In the genomic region with DNA sequence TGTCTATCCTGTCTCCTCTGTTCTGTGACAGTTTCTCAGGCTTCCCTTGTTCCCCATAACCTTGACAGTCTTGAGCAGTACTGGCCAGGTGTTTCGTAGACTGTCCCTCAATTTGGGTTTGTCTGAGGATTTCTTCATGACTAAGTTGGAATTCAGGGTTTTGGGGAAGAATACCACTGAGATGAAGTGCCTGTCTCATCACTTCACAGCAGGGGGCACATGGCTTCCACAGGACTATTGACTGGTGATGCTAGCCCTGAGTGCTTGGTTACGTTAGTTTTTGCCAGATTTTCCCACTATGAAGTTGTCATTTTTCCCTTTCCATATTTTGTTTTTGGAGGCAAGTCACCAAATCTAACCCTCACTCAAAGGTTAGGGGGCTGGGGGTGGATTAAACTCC, we compare ENCODE assay signal across 14 cellular contexts. TPM values are rescaled to one million over a fixed set of nuclear protein-coding genes. Genes with fewer than 3 reads are reported as not detected.
DNase-seq lines count a peak whose midpoint lies in the region; ATAC-seq and TF ChIP-seq lines count a peak whose summit lies in the region.
"Had no signal": no experiment of that assay in that cellular context is flagged by ENCODE, and none has a peak within 500 bp of the region (broad histone marks: within the 10 kb centered on the region; RNA-seq: fewer than 3 reads in every experiment).

No MANE protein-coding gene starts in this region.

- in situ Hi-C loops in mammary epithelial cell (cut with MboI; ENCODE audit: low sequenced_read_pairs in 2 of 2) = loop anchor here in 1 of 2 donors (25.0 kb wide), 1 partner anchor 705 kb away; the partner anchor contains the start of gene TTC22

- no peaks in the 10 kb centered on the region for H3K4me1 ChIP-seq in DND-41 (ENCODE audit: insufficient read depth, low read length)
- no peaks in the 10 kb centered on the region for H3K4me1 ChIP-seq in mammary epithelial cell (ENCODE audit: insufficient read depth, low read length)
- no peaks in the 10 kb centered on the region for H3K4me1 ChIP-seq in liver (ENCODE audit: control insufficient read depth in 4 of 4, insufficient read depth in 4 of 4, low read length in 3 of 4)
- H3K4me1 ChIP-seq in spleen = peaks cover 0 to 4% (median under 1%) of the 10 kb centered on the region in 6 donors

- no TSS peak for BruUV-seq in mammary epithelial cell (replicated peaks; lab: Mats Ljungman, UMichigan)

- TF ChIP-seq RAD21 in liver (IDR thresholded peaks at IDR 0.05) = peak; percentile 17 to 29

- no peak overlapping the region for H3K9ac ChIP-seq in DND-41 (ENCODE audit: low read depth, low read length)
- H3K9ac ChIP-seq in mammary epithelial cell (ENCODE audit: insufficient read depth, low read length) = no peak overlapping the region
- H3K9ac ChIP-seq in liver (ENCODE audit: low read depth in 1 of 2, low read length in 2 of 2) = no peak overlapping the region

- intact Hi-C loops in mammary epithelial cell (cut with micrococcal nuclease) (no loop called here), posterior cingulate gyrus (cut with DNase I) (no loop called here), spleen (cut with DNase I; ENCODE audit: low total_unique reads) (no loop called here)

- no peak for ATAC-seq in DND-41 (ENCODE audit: insufficient read depth, low read depth)
- ATAC-seq in GM18909 (IDR thresholded peaks at IDR 0.05; ENCODE audit: poor library complexity, unreplicated experiment) = no peak

- no peak overlapping the region for H3K27ac ChIP-seq in DND-41 (ENCODE audit: low read length)
- no peak overlapping the region for H3K27ac ChIP-seq in mammary epithelial cell (ENCODE audit: insufficient read depth, low read depth, low read length)
- H3K27ac ChIP-seq in liver (ENCODE audit: low read depth in 1 of 2, low read length in 2 of 2) = no peak overlapping the region
- H3K27ac ChIP-seq in spleen = no peak overlapping the region
- H3K27ac ChIP-seq: SJSA1 had no signal

- H4K20me1 ChIP-seq in DND-41 (ENCODE audit: insufficient read depth, low read length) = no peaks in the 10 kb centered on the region
- H4K20me1 ChIP-seq in mammary epithelial cell (ENCODE audit: insufficient read depth, low read length) = no peaks in the 10 kb centered on the region

- H3K9me3 ChIP-seq in DND-41 (ENCODE audit: insufficient read depth, low read length, severe bottlenecking) (no peaks in the 10 kb centered on the region), mammary epithelial cell (replicated peaks; ENCODE audit: insufficient read depth, low read length) (no peaks in the 10 kb centered on the region), liver (ENCODE audit: control insufficient read depth in 4 of 4, low read length in 3 of 4) (no peaks in the 10 kb centered on the region), spleen (no peaks in the 10 kb centered on the region)
- H3K9me3 ChIP-seq: SJSA1 had no signal

- no peaks in the 10 kb centered on the region for H3K27me3 ChIP-seq in DND-41 (ENCODE audit: insufficient read depth, low read length, poor library complexity)
- no peaks in the 10 kb centered on the region for H3K27me3 ChIP-seq in mammary epithelial cell (ENCODE audit: insufficient read depth, low read length)
- no peaks in the 10 kb centered on the region for H3K27me3 ChIP-seq in liver (ENCODE audit: control insufficient read depth in 4 of 4, insufficient read depth in 4 of 4, low read length in 3 of 4)
- no peaks in the 10 kb centered on the region for H3K27me3 ChIP-seq in spleen (replicated peaks in 1 of 7)
- H3K27me3 ChIP-seq: SJSA1 had no signal

- TF ChIP-seq CTCF in DND-41 (IDR thresholded peaks at IDR 0.05; ENCODE audit: borderline replicate concordance, extremely low read depth, low read length, poor library complexity, severe bottlenecking) (peak; percentile 37), mammary epithelial cell (conservative IDR thresholded peaks at IDR 0.05 in 1 of 2, IDR thresholded peaks at IDR 0.05 in 1 of 2; ENCODE audit: extremely low read depth in 1 of 2, insufficient read depth in 1 of 2, low read depth in 1 of 2, low read length in 2 of 2) (peak; percentile 9 to 37), liver (IDR thresholded peaks at IDR 0.05; ENCODE audit: low read depth, low read length, missing input control) (no peak), GM10266 (IDR thresholded peaks at IDR 0.05; ENCODE audit: control insufficient read depth, insufficient read depth, low read depth, missing control alignments) (no peak), spleen (IDR thresholded peaks at IDR 0.05 in 8 of 11, conservative IDR thresholded peaks at IDR 0.05 in 3 of 11) (no peak)

- no peak overlapping the region for H2AFZ ChIP-seq in DND-41 (ENCODE audit: low read depth, low read length)
- no peak overlapping the region for H2AFZ ChIP-seq in mammary epithelial cell (ENCODE audit: low read depth, low read length)

- no peaks in the 10 kb centered on the region for H3K36me3 ChIP-seq in DND-41 (ENCODE audit: insufficient read depth, low read length)
- H3K36me3 ChIP-seq in mammary epithelial cell (ENCODE audit: insufficient read depth, low read length) = no peaks in the 10 kb centered on the region
- H3K36me3 ChIP-seq in liver (ENCODE audit: control insufficient read depth in 4 of 4, insufficient read depth in 3 of 4, low read depth in 1 of 4, low read length in 3 of 4) = peaks cover 0 to under 1% (median 0%) of the 10 kb centered on the region in 4 donors
- peaks cover 0 to 20% (median 0%) of the 10 kb centered on the region in 6 donors for H3K36me3 ChIP-seq in spleen
- H3K36me3 ChIP-seq: SJSA1 had no signal

- no peak overlapping the region for H3K4me3 ChIP-seq in DND-41 (ENCODE audit: low read depth in 1 of 2, low read length in 2 of 2)
- H3K4me3 ChIP-seq in mammary epithelial cell (replicated peaks in 1 of 3; ENCODE audit: insufficient read depth in 1 of 3, low read depth in 2 of 3, low read length in 3 of 3) = no peak overlapping the region
- no peak overlapping the region for H3K4me3 ChIP-seq in liver (ENCODE audit: low read depth in 1 of 3, low read length in 3 of 3)
- H3K4me3 ChIP-seq in spleen = no peak overlapping the region
- H3K4me3 ChIP-seq: SJSA1 had no signal

- WGBS in mammary epithelial cell (ENCODE audit: low coverage, missing lambda C conversion rate) = 29% methylated on average over 1 of the region's 2 CpGs
- 75% methylated on average over 2 of the region's 2 CpGs for WGBS in liver
- WGBS in spleen, 5 donors = 65 to 81% (median 76%) methylated on average over 2 of the region's 2 CpGs

- dilution Hi-C loops in mammary epithelial cell (cut with HindIII; ENCODE audit: low sequenced_read_pairs) = no loop called here

- no peaks in the 10 kb centered on the region for H3K79me2 ChIP-seq in DND-41 (ENCODE audit: insufficient read depth, low read length)
- no peaks in the 10 kb centered on the region for H3K79me2 ChIP-seq in mammary epithelial cell (ENCODE audit: insufficient read depth, low read length)

- no peak for DNase-seq in DND-41
- DNase-seq in HT1080 (ENCODE audit: low read depth) = peak; percentile 36
- DNase-seq in mammary epithelial cell = no peak
- no peak for DNase-seq in posterior cingulate gyrus
- DNase-seq in GM10266 (ENCODE audit: extremely low spot score) = no peak
- no peak for DNase-seq in spleen
- DNase-seq: activated gamma-delta T cell, DMS53, KBM-7, small intestine had no signal

- H3K4me2 ChIP-seq in DND-41 (ENCODE audit: insufficient read depth, low read length) (no peak overlapping the region), mammary epithelial cell (ENCODE audit: insufficient read depth, low read depth, low read length) (no peak overlapping the region)

- TF ChIP-seq POLR2A in spleen (IDR thresholded peaks at IDR 0.05) = no peak

- CTCF ChIA-PET in mammary epithelial cell (lab: Charles Lee; ENCODE audit: low non-redundant PET) = no interaction called here

TF ChIP-seq in liver, 16 proteins besides CTCF, POLR2A, EP300 and RAD21:
- TF ChIP-seq JUND (IDR thresholded peaks at IDR 0.05) = no peak
TF ChIP-seq in liver: peak in this region for 0.

RNA-seq across cellular contexts. Expression of gene CDCP2, which starts 45.7 kb away (rescaled TPM):
- total RNA-seq in HT1080 (2014; rRNA removed; shearing (Covaris generic)) = not detected in 2 replicates
- 0.08 TPM in 1 of 2 replicates, not detected in the other for polyA plus RNA-seq in HT1080 (2015; cell fraction: cytosol; rRNA removed)
- polyA plus RNA-seq in HT1080 (2015; cell fraction: nucleus; rRNA removed) = 0.11 TPM in 1 of 2 replicates, not detected in the other
- not detected for total RNA-seq in mammary epithelial cell
- not detected for polyA plus RNA-seq in mammary epithelial cell
- not detected for polyA minus RNA-seq in mammary epithelial cell
- under 1 TPM in 1 of 2 donors, not detected in 1; under 0.01 TPM for total RNA-seq in liver
- polyA plus RNA-seq in liver = not detected
- total RNA-seq in spleen = 1 to 10 TPM in 2 of 7 donors, under 1 TPM in 5; 0.23 to 1.6 (median 0.85) TPM
- polyA plus RNA-seq in spleen = not detected
- total RNA-seq: NCI-H460, SJSA1 had no signal

RNA-seq across cellular contexts. Expression of gene TCEANC2, which starts 53.7 kb away (rescaled TPM):
- 5.5 and 6.1 TPM in 2 replicates for total RNA-seq in HT1080 (2014; rRNA removed; shearing (Covaris generic))
- polyA plus RNA-seq in HT1080 (2015; cell fraction: cytosol; rRNA removed) = 6.1 and 6.2 TPM in 2 replicates
- 6.9 and 10.7 TPM in 2 replicates for polyA plus RNA-seq in HT1080 (2015; cell fraction: nucleus; rRNA removed)
- total RNA-seq in mammary epithelial cell = 1 to 10 TPM; 3.8 to 5.5 TPM
- polyA plus RNA-seq in mammary epithelial cell = 3.4 TPM
- polyA minus RNA-seq in mammary epithelial cell = 9.6 TPM
- 1 to 10 TPM; 1.9 to 2.1 TPM for total RNA-seq in liver
- polyA plus RNA-seq in liver = 1 to 10 TPM in 1 of 2 donors, under 1 TPM in 1; 0.89 to 1.6 TPM
- total RNA-seq in spleen = 10 to 100 TPM in 2 of 7 donors, 1 to 10 TPM in 5; 4.9 to 12.7 (median 6.8) TPM
- 1 to 10 TPM; 1.9 to 2.7 (median 2.7) TPM for polyA plus RNA-seq in spleen

RNA-seq across cellular contexts. Expression of gene TMEM59, which starts 54.1 kb away (rescaled TPM):
- total RNA-seq in HT1080 (2014; rRNA removed; shearing (Covaris generic)) = 208 and 262 TPM in 2 replicates
- polyA plus RNA-seq in HT1080 (2015; cell fraction: cytosol; rRNA removed) = 252 and 293 TPM in 2 replicates
- polyA plus RNA-seq in HT1080 (2015; cell fraction: nucleus; rRNA removed) = 209 and 234 TPM in 2 replicates
- total RNA-seq in mammary epithelial cell (100 to 1,000 TPM; 164 to 223 TPM), liver (100 to 1,000 TPM; 255 to 261 TPM), spleen (100 to 1,000 TPM; 215 to 295 (median 231) TPM)
- polyA plus RNA-seq in mammary epithelial cell (182 TPM), liver (100 to 1,000 TPM; 298 to 436 TPM), spleen (100 to 1,000 TPM in 2 of 3 donors, 10 to 100 TPM in 1; 73.1 to 119 (median 111) TPM)
- polyA minus RNA-seq in mammary epithelial cell = 61.5 TPM

Comparison
In these comparisons a context has a peak if more than half of its experiments do, and no peak if none do; other contexts are left out.
1. CTCF ChIP-seq: peak in DND-41 (single experiment) and mammary epithelial cell (2 of 2); none in liver (single experiment), GM10266 (single experiment) and spleen (0 of 11).